9 cellular contexts compared by ENCODE assay signal in genomic region chr2:200308001-200308400, GRCh38. TPM values are rescaled to one million over a fixed set of nuclear protein-coding genes. Genes with fewer than 3 reads are reported as not detected.
A peak's percentile ranks its signal among the peaks of the same experiment; 100 is the strongest.
DNase-seq lines count a peak whose midpoint lies in the region; ATAC-seq, FAIRE-seq and TF ChIP-seq lines count a peak whose summit lies in the region.
"Had no signal": no experiment of that assay in that cellular context is flagged by ENCODE, and none has a peak within 500 bp of the region (broad histone marks: within the 10 kb centered on the region; RNA-seq: fewer than 3 reads in every experiment).

No MANE protein-coding gene starts in this region.

- intact Hi-C loops in right cardiac atrium (cut with DNase I) (loop anchor here (5.0 to 10.0 kb wide), 7 partner anchors 44 to 331 kb away; no protein-coding TSS in a partner anchor), stomach (cut with DNase I; ENCODE audit: low total_unique reads) (no loop called here)

- H3K27ac ChIP-seq in right cardiac atrium (ENCODE audit: low read length) (no peak overlapping the region), stomach (peak overlapping the region in 4 of 5 donors; percentile 90 to 95 (median 92))

- peak; percentile 37 for DNase-seq in NCI-H2171 treated with DMSO at 0.1 percent for 48 hours (lab: John Stamatoyannopoulos, UW)
- DNase-seq in NCI-H2171 (lab: John Stamatoyannopoulos, UW), result no peak
- no peak for DNase-seq in WTC11 (ENCODE audit: low spot score)
- DNase-seq in right cardiac atrium, result no peak
- no peak for DNase-seq in stomach
- DNase-seq in NCI-H1092 (lab: John Stamatoyannopoulos, UW), result no peak
- DNase-seq in GM12891 (ENCODE audit: insufficient read length, low spot score), result no peak
- DNase-seq: SIG-M5 had no signal

- TF ChIP-seq POLR2A in stomach (IDR thresholded peaks at IDR 0.05) (no peak), GM12891 (IDR thresholded peaks at IDR 0.05; ENCODE audit: low read depth, low read length) (no peak)

- H3K9me3 Mint-ChIP-seq in WTC11, result no peaks in the 10 kb centered on the region

- no peaks in the 10 kb centered on the region for H3K36me3 ChIP-seq in stomach

- H3K4me1 Mint-ChIP-seq in WTC11, result peaks cover 73% of the 10 kb centered on the region

- POLR2A ChIA-PET in WTC11 (lab: Charles Lee), result interaction anchor here (1.2 kb wide), 1 partner anchor 107 kb away, joined by 4 read pairs; no protein-coding TSS in a partner anchor

- H3K4me3 Mint-ChIP-seq in WTC11, result peak overlapping the region; percentile 76

- no peaks in the 10 kb centered on the region for H3K27me3 ChIP-seq in right cardiac atrium (ENCODE audit: control insufficient read depth, insufficient read depth)
- no peaks in the 10 kb centered on the region for H3K27me3 ChIP-seq in stomach

- TF ChIP-seq CTCF in WTC11 (IDR thresholded peaks at IDR 0.05) (no peak), stomach (IDR thresholded peaks at IDR 0.05) (no peak)

- H3K4me1 ChIP-seq in right cardiac atrium (ENCODE audit: control insufficient read depth, insufficient read depth, low read length), result peaks cover 7% of the 10 kb centered on the region
- H3K4me1 ChIP-seq in stomach, result peaks cover 4 to 59% (median 32%) of the 10 kb centered on the region in 4 donors

- ATAC-seq in WTC11, result no peak
- ATAC-seq in right cardiac atrium, result no peak
- ATAC-seq in HG02571 (IDR thresholded peaks at IDR 0.05; ENCODE audit: unreplicated experiment), result no peak

- no peaks in the 10 kb centered on the region for H3K36me3 Mint-ChIP-seq in WTC11

- H3K27ac Mint-ChIP-seq in WTC11, result peak overlapping the region; percentile 92

- H3K9me3 ChIP-seq in right cardiac atrium (ENCODE audit: control insufficient read depth, low read length), result no peaks in the 10 kb centered on the region
- no peaks in the 10 kb centered on the region for H3K9me3 ChIP-seq in stomach

- H3K4me3 ChIP-seq in right cardiac atrium (ENCODE audit: low read length) (peak overlapping the region; percentile 99), stomach (peak overlapping the region; percentile 76 to 94 (median 82))

- CTCF ChIA-PET in WTC11 (lab: Charles Lee), result no interaction called here

- H3K27me3 Mint-ChIP-seq in WTC11 (ENCODE audit: low read depth), result no peaks in the 10 kb centered on the region; the same call in 1 of the 2 replicates

- 8% methylated on average over 6 of the region's 6 CpGs for whole genome bisulfite sequencing in right cardiac atrium
- 10 to 18% (median 12%) methylated on average over 6 of the region's 6 CpGs for WGBS in stomach, 5 donors

- no peak for TF ChIP-seq EP300 in stomach (IDR thresholded peaks at IDR 0.05)

- no peak for FAIRE-seq in GM12891 (lab: Jason Lieb, UNC)

TF ChIP-seq in WTC11, 78 proteins besides CTCF, POLR2A, EP300 and RAD21 (continues in another document):
- TF ChIP-seq PRDM15 (CRISPR knock-in tag; IDR thresholded peaks at IDR 0.05), result no peak

TF ChIP-seq in GM12891, 5 proteins besides CTCF, POLR2A, EP300 and RAD21:
- no peak for TF ChIP-seq PAX5 (IDR thresholded peaks at IDR 0.05; ENCODE audit: insufficient read depth, low read length, severe bottlenecking)
- no peak for TF ChIP-seq SPI1 (IDR thresholded peaks at IDR 0.05; ENCODE audit: low read depth, low read length)
- no peak for TF ChIP-seq POLR2AphosphoS5 (IDR thresholded peaks at IDR 0.05; ENCODE audit: low read depth, low read length)
- no peak for TF ChIP-seq POU2F2 (IDR thresholded peaks at IDR 0.05; ENCODE audit: low read depth, low read length)
- TF ChIP-seq TAF1 (IDR thresholded peaks at IDR 0.05; ENCODE audit: low read depth, low read length), result no peak

RNA-seq across cellular contexts. Expression of gene SPATS2L, which starts 1.5 kb away (rescaled TPM):
- 103 to 112 TPM (median 111 TPM) in 3 replicates for total RNA-seq in WTC11 (2021)
- 100 to 1,000 TPM; 115 to 147 (median 124) TPM for total RNA-seq in right cardiac atrium
- polyA plus RNA-seq in right cardiac atrium, result 90.6 TPM
- total RNA-seq in stomach, result 100 to 1,000 TPM in 2 of 5 donors, 10 to 100 TPM in 3; 36.8 to 245 (median 99.3) TPM
- polyA plus RNA-seq in stomach, result 100 to 1,000 TPM in 1 of 3 donors, 10 to 100 TPM in 2; 41.3 to 116 (median 59.1) TPM
- polyA plus RNA-seq in GM12891 (2012; ENCODE audit: low read depth, missing spikeins), result 26.1 TPM
